ENCODE assay signal across 15 cellular contexts in genomic region chr5:75342836-75343235, GRCh38. TPM values are rescaled to one million over a fixed set of nuclear protein-coding genes. Genes with fewer than 3 reads are reported as not detected.
DNase-seq lines count a peak whose midpoint lies in the region; TF ChIP-seq lines count a peak whose summit lies in the region.
"Had no signal": no experiment of that assay in that cellular context is flagged by ENCODE, and none has a peak within 500 bp of the region (broad histone marks: within the 10 kb centered on the region; RNA-seq: fewer than 3 reads in every experiment).

No MANE protein-coding gene starts in this region.

- H3F3A ChIP-seq in GM23248 (ENCODE audit: insufficient read depth) (no peaks in the 10 kb centered on the region; the same call in 1 of the 2 replicates), Loucy (ENCODE audit: low read depth) (no peaks in the 10 kb centered on the region), smooth muscle cell (ENCODE audit: low read depth) (no peaks in the 10 kb centered on the region)

- in situ Hi-C loops in GM23248 (cut with MboI), result no loop called here

- H3K27ac ChIP-seq in GM23248, result no peak overlapping the region
- peak overlapping the region; percentile 87 for H3K27ac ChIP-seq in epithelial cell of prostate
- H3K27ac ChIP-seq in smooth muscle cell (ENCODE audit: low read depth), result peak overlapping the region; percentile 31
- H3K27ac ChIP-seq: PC-9, SJSA1 had no signal

- WGBS in GM23248 (ENCODE audit: low coverage in 1 of 2, low lambda C conversion rate in 2 of 2, missing lambda C conversion rate in 2 of 2), 2 experiments, result 81 to 84% methylated on average over 4 of the region's 4 CpGs
- 83% methylated on average over 4 of the region's 4 CpGs for WGBS in smooth muscle cell (ENCODE audit: low lambda C conversion rate)

- H3K27me3 ChIP-seq in GM23248 (replicated peaks; ENCODE audit: insufficient read depth), result no peaks in the 10 kb centered on the region
- H3K27me3 ChIP-seq in Loucy (ENCODE audit: insufficient read depth, low read length, poor library complexity, severe bottlenecking), result no peaks in the 10 kb centered on the region
- H3K27me3 ChIP-seq in smooth muscle cell (ENCODE audit: low read depth), result no peaks in the 10 kb centered on the region
- H3K27me3 ChIP-seq: SJSA1 had no signal

- peaks cover 5% of the 10 kb centered on the region; the same call in 1 of the 2 replicates for H4K20me1 ChIP-seq in GM23248 (ENCODE audit: insufficient read depth)
- peaks cover 97% of the 10 kb centered on the region for H4K20me1 ChIP-seq in Loucy (ENCODE audit: insufficient read depth, low read length, poor library complexity, severe bottlenecking)
- peaks cover 98% of the 10 kb centered on the region for H4K20me1 ChIP-seq in smooth muscle cell (ENCODE audit: low read depth)

- H3K79me2 ChIP-seq in GM23248 (ENCODE audit: insufficient read depth) (peaks cover 72% of the 10 kb centered on the region), Loucy (ENCODE audit: insufficient read depth, low read length) (peaks cover 100% of the 10 kb centered on the region), smooth muscle cell (ENCODE audit: low read depth) (peaks cover 98% of the 10 kb centered on the region)

- H3K4me3 ChIP-seq in GM23248 (no peak overlapping the region), Loucy (ENCODE audit: low read length, poor library complexity, severe bottlenecking) (peak overlapping the region; percentile 85), smooth muscle cell (no peak overlapping the region)
- H3K4me3 ChIP-seq: PC-9, SJSA1 had no signal

- H3K9ac ChIP-seq in GM23248, result no peak overlapping the region
- H3K9ac ChIP-seq in Loucy (ENCODE audit: low read depth, low read length, poor library complexity, severe bottlenecking), result peak overlapping the region; percentile 57
- no peak overlapping the region for H3K9ac ChIP-seq in smooth muscle cell (ENCODE audit: low read depth)

- H3K4me2 ChIP-seq in GM23248 (ENCODE audit: unreplicated experiment) (no peak overlapping the region), Loucy (ENCODE audit: low read depth, low read length, poor library complexity, severe bottlenecking) (peak overlapping the region; percentile 98), smooth muscle cell (peak overlapping the region; percentile 86)
- H3K4me2 ChIP-seq: PC-9 had no signal

- DNase-seq in GM23248 (peak; percentile 34), epithelial cell of prostate (ENCODE audit: low read depth, low spot score) (no peak), smooth muscle cell (lab: John Stamatoyannopoulos, UW; ENCODE audit: unreplicated experiment) (no peak), DMS 273 (lab: John Stamatoyannopoulos, UW; ENCODE audit: unreplicated experiment) (no peak), activated gamma-delta T cell (lab: John Stamatoyannopoulos, UW) (no peak)
- DNase-seq in activated CD4-positive, alpha-beta T cell treated with anti-CD3 and anti-CD28 coated beads for 1 hour, result no peak
- DNase-seq: Caco-2; CD4-positive, CD25-positive, alpha-beta regulatory T cell; NCI-H1436; NCI-H2029; NCI-H510A; NCI-H82; PC-9 had no signal

- H3K9me3 ChIP-seq in GM23248 (ENCODE audit: low read depth) (no peaks in the 10 kb centered on the region), Loucy (ENCODE audit: insufficient read depth, low read depth, low read length) (no peaks in the 10 kb centered on the region), smooth muscle cell (replicated peaks; ENCODE audit: low read depth) (no peaks in the 10 kb centered on the region)
- H3K9me3 ChIP-seq: Caco-2, SJSA1 had no signal

- no peak for TF ChIP-seq CTCF in Loucy (conservative IDR thresholded peaks at IDR 0.05; ENCODE audit: low read length)
- no peak for TF ChIP-seq CTCF in smooth muscle cell (IDR thresholded peaks at IDR 0.05; ENCODE audit: borderline replicate concordance, insufficient read depth, poor library complexity, severe bottlenecking)

- H3K9me2 ChIP-seq in GM23248 (ENCODE audit: insufficient read depth), result no peaks in the 10 kb centered on the region
- no peaks in the 10 kb centered on the region for H3K9me2 ChIP-seq in Loucy (replicated peaks; ENCODE audit: low read depth, low read length)

- H2AFZ ChIP-seq in GM23248, result no peak overlapping the region
- H2AFZ ChIP-seq in Loucy (ENCODE audit: low read length), result no peak overlapping the region
- no peak overlapping the region for H2AFZ ChIP-seq in smooth muscle cell (ENCODE audit: low read depth)
- H2AFZ ChIP-seq: PC-9 had no signal

- H3K36me3 ChIP-seq in GM23248 (ENCODE audit: low read depth) (peaks cover 37% of the 10 kb centered on the region), Loucy (ENCODE audit: insufficient read depth, low read length) (peaks cover 50% of the 10 kb centered on the region), smooth muscle cell (ENCODE audit: low read depth) (peaks cover 22% of the 10 kb centered on the region)

- H3K4me1 ChIP-seq in GM23248 (ENCODE audit: insufficient read depth) (peaks cover 42% of the 10 kb centered on the region), Loucy (ENCODE audit: insufficient read depth, low read length, poor library complexity, severe bottlenecking) (peaks cover 47% of the 10 kb centered on the region), smooth muscle cell (ENCODE audit: low read depth) (peaks cover 26% of the 10 kb centered on the region)

RNA-seq across cellular contexts. Expression of gene HMGCR, which starts 5.8 kb away (rescaled TPM):
- 18.1 and 34.0 TPM in 2 replicates for total RNA-seq in GM23248 (2014; rRNA removed; shearing (Covaris generic))
- polyA plus RNA-seq in GM23248 (2016; fragmentation: Nextera tagmentation; extraction: Ambion mirVana) (14.4 and 17.3 TPM in 2 replicates), smooth muscle cell (43.6 and 72.3 TPM in 2 replicates)
- 160 and 185 TPM in 2 replicates for total RNA-seq in smooth muscle cell
